Comparison of ENCODE assay signal across 8 cellular contexts in genomic region chr9:123834907-123835562, GRCh38.
DNase-seq lines count a peak whose midpoint lies in the region; ATAC-seq, FAIRE-seq and TF ChIP-seq lines count a peak whose summit lies in the region.

No MANE protein-coding gene starts in this region.

- 42% methylated on average over 7 of the region's 7 CpGs for WGBS in esophagus muscularis mucosa

- peak overlapping the region; percentile 35 for H3K27ac Mint-ChIP-seq in activated naive CD8-positive, alpha-beta T cell treated with anti-CD3 and anti-CD28 coated beads for 36 hours

- DNase-seq in GM12891 (ENCODE audit: insufficient read length, low spot score) (peak; percentile 5), mucosa of descending colon (no peak), esophagus muscularis mucosa (ENCODE audit: extremely low spot score) (no peak), C1 segment of cervical spinal cord (lab: John Stamatoyannopoulos, UW) (no peak)
- no peak for DNase-seq in activated naive CD8-positive, alpha-beta T cell treated with anti-CD3 and anti-CD28 coated beads for 36 hours

- no peaks in the 10 kb centered on the region for H3K27me3 Mint-ChIP-seq in activated naive CD8-positive, alpha-beta T cell treated with anti-CD3 and anti-CD28 coated beads for 36 hours

- ATAC-seq in HG03354 (IDR thresholded peaks at IDR 0.05; ENCODE audit: poor library complexity, severe bottlenecking, unreplicated experiment) (peak; percentile 74), mucosa of descending colon (peak; percentile 57), GM21447 (IDR thresholded peaks at IDR 0.05; ENCODE audit: unreplicated experiment) (no peak), GM21717 (IDR thresholded peaks at IDR 0.05; ENCODE audit: unreplicated experiment) (no peak)

- H3K9me3 ChIP-seq in mucosa of descending colon (peaks cover 3% of the 10 kb centered on the region), esophagus muscularis mucosa (no peaks in the 10 kb centered on the region)

- H3K9me3 Mint-ChIP-seq in activated naive CD8-positive, alpha-beta T cell treated with anti-CD3 and anti-CD28 coated beads for 36 hours = peaks cover 9% of the 10 kb centered on the region

- intact Hi-C loops in mucosa of descending colon (cut with DNase I, micrococcal nuclease) = no loop called here
- intact Hi-C loops in esophagus muscularis mucosa (cut with DNase I) = no loop called here

- H3K27ac ChIP-seq in esophagus muscularis mucosa (replicated peaks in 1 of 4) = no peak overlapping the region

- H3K4me1 Mint-ChIP-seq in activated naive CD8-positive, alpha-beta T cell treated with anti-CD3 and anti-CD28 coated beads for 36 hours = peaks cover 25% of the 10 kb centered on the region

- peaks cover 26% of the 10 kb centered on the region for H3K36me3 Mint-ChIP-seq in activated naive CD8-positive, alpha-beta T cell treated with anti-CD3 and anti-CD28 coated beads for 36 hours

- no peaks in the 10 kb centered on the region for H3K4me1 ChIP-seq in mucosa of descending colon (ENCODE audit: low read depth)
- H3K4me1 ChIP-seq in esophagus muscularis mucosa = peaks cover 11 to 21% (median 16%) of the 10 kb centered on the region in 4 donors

- H3K4me3 Mint-ChIP-seq in activated naive CD8-positive, alpha-beta T cell treated with anti-CD3 and anti-CD28 coated beads for 36 hours = peak overlapping the region; percentile 8

- H3K27me3 ChIP-seq in esophagus muscularis mucosa = no peaks in the 10 kb centered on the region

- no peak overlapping the region for H3K4me3 ChIP-seq in mucosa of descending colon
- H3K4me3 ChIP-seq in esophagus muscularis mucosa = peak overlapping the region in 2 of 4 donors; percentile 4 to 9

- TF ChIP-seq CTCF in mucosa of descending colon (IDR thresholded peaks at IDR 0.05) (no peak), esophagus muscularis mucosa (IDR thresholded peaks at IDR 0.05) (no peak)

- TF ChIP-seq POLR2A in GM12891 (IDR thresholded peaks at IDR 0.05; ENCODE audit: low read depth, low read length) (no peak), esophagus muscularis mucosa (IDR thresholded peaks at IDR 0.05; ENCODE audit: low read depth) (no peak)

- no peak for TF ChIP-seq EP300 in esophagus muscularis mucosa (IDR thresholded peaks at IDR 0.05)

- H3K36me3 ChIP-seq in mucosa of descending colon (ENCODE audit: low read depth) = no peaks in the 10 kb centered on the region
- H3K36me3 ChIP-seq in esophagus muscularis mucosa = no peaks in the 10 kb centered on the region

- peak; percentile 80 for FAIRE-seq in GM12891 (lab: Jason Lieb, UNC)

TF ChIP-seq in GM12891, 5 proteins besides CTCF, POLR2A, EP300 and RAD21:
- TF ChIP-seq SPI1 (IDR thresholded peaks at IDR 0.05; ENCODE audit: low read depth, low read length) = peak; percentile 96
- no peak for TF ChIP-seq TAF1 (IDR thresholded peaks at IDR 0.05; ENCODE audit: low read depth, low read length)

Comparison
In these comparisons a context has a peak if more than half of its experiments do, and no peak if none do; other contexts are left out.
1. ATAC-seq: peak in HG03354 (single experiment) and mucosa of descending colon (single experiment); none in GM21447 (single experiment) and GM21717 (single experiment).